Comparison of ENCODE assay signal across 8 cellular contexts in genomic region chr17:1484586-1485310, GRCh38. TPM values are rescaled to one million over a fixed set of nuclear protein-coding genes. Genes with fewer than 3 reads are reported as not detected.
A peak's percentile ranks its signal among the peaks of the same experiment; 100 is the strongest.
DNase-seq lines count a peak whose midpoint lies in the region; ATAC-seq and TF ChIP-seq lines count a peak whose summit lies in the region.

No MANE protein-coding gene starts in this region.

- H3K36me3 Mint-ChIP-seq in natural killer cell, result no peaks in the 10 kb centered on the region

- H3K9me3 Mint-ChIP-seq in natural killer cell, result no peaks in the 10 kb centered on the region

- no peak for TF ChIP-seq CTCF in natural killer cell (IDR thresholded peaks at IDR 0.05)

- DNase-seq in G401 (ENCODE audit: low spot score) (peak; percentile 35), NCI-H1436 (lab: John Stamatoyannopoulos, UW) (peak; percentile 84), epithelial cell of prostate (ENCODE audit: low read depth, low spot score) (no peak), natural killer cell (no peak), cerebellar nuclear complex (lab: John Stamatoyannopoulos, UW) (no peak)
- peak; percentile 47 for DNase-seq in activated CD4-positive, CD25-positive, alpha-beta regulatory T cell treated with anti-CD3 and anti-CD28 coated beads, Interleukin-2, amount 50 U/mL, for 72 hours

- peaks cover 0 to 15% of the 10 kb centered on the region in 2 donors for H3K4me1 Mint-ChIP-seq in natural killer cell

- intact Hi-C loops in natural killer cell (cut with micrococcal nuclease), result no loop called here

- in situ Hi-C loops in G401 (cut with HindIII; ENCODE audit: low sequenced_read_pairs), result no loop called here

- peak overlapping the region; percentile 73 for H3K4me3 Mint-ChIP-seq in natural killer cell

- peak; percentile 39 for ATAC-seq in GM21786 (IDR thresholded peaks at IDR 0.05; ENCODE audit: unreplicated experiment)
- ATAC-seq in natural killer cell, result peak; percentile 13 to 46 (median 25)
- no peak for ATAC-seq in HG03025 (IDR thresholded peaks at IDR 0.05; ENCODE audit: low FRiP score, unreplicated experiment)

- peak overlapping the region; percentile 84 for H3K27ac ChIP-seq in epithelial cell of prostate

- peaks cover 6 to 18% of the 10 kb centered on the region in 2 donors for H3K27me3 Mint-ChIP-seq in natural killer cell (ENCODE audit: low read depth in 2 of 2)

- peak overlapping the region in 1 of 2 donors; percentile 57 for H3K27ac Mint-ChIP-seq in natural killer cell

RNA-seq across cellular contexts. Expression of gene MYO1C, which starts 7.7 kb away (rescaled TPM):
- total RNA-seq in G401 (2014; rRNA removed; shearing (Covaris generic)), result 85.0 and 94.1 TPM in 2 replicates
- 10 to 100 TPM in 2 of 3 donors, 1 to 10 TPM in 1; 4.0 to 39.6 (median 24.0) TPM for total RNA-seq in natural killer cell

RNA-seq across cellular contexts. Expression of gene CRK, which starts 28.7 kb away (rescaled TPM):
- 62.8 and 92.7 TPM in 2 replicates for total RNA-seq in G401 (2014; rRNA removed; shearing (Covaris generic))
- total RNA-seq in natural killer cell, result 10 to 100 TPM; 15.9 to 19.6 (median 16.7) TPM

RNA-seq across cellular contexts. Expression of gene INPP5K, which starts 31.7 kb away (rescaled TPM):
- 13.6 and 16.4 TPM in 2 replicates for total RNA-seq in G401 (2014; rRNA removed; shearing (Covaris generic))
- 100 to 1,000 TPM; 278 to 317 (median 292) TPM for total RNA-seq in natural killer cell

Comparison
In these comparisons a context has a peak if more than half of its experiments do, and no peak if none do; other contexts are left out.
1. DNase-seq: peak in G401 (single experiment), NCI-H1436 (single experiment) and activated CD4-positive, CD25-positive, alpha-beta regulatory T cell treated with anti-CD3 and anti-CD28 coated beads, Interleukin-2, amount 50 U/mL, for 72 hours (single experiment); none in epithelial cell of prostate (single experiment), natural killer cell (single experiment) and cerebellar nuclear complex (0 of 2).
2. RNA of gene INPP5K, which starts 31.7 kb away (total RNA-seq): 278 to 317 TPM in natural killer cell; 13.6 to 16.4 TPM in G401; every median in the first group is over 10 times any median in the second.